In the genomic region with DNA sequence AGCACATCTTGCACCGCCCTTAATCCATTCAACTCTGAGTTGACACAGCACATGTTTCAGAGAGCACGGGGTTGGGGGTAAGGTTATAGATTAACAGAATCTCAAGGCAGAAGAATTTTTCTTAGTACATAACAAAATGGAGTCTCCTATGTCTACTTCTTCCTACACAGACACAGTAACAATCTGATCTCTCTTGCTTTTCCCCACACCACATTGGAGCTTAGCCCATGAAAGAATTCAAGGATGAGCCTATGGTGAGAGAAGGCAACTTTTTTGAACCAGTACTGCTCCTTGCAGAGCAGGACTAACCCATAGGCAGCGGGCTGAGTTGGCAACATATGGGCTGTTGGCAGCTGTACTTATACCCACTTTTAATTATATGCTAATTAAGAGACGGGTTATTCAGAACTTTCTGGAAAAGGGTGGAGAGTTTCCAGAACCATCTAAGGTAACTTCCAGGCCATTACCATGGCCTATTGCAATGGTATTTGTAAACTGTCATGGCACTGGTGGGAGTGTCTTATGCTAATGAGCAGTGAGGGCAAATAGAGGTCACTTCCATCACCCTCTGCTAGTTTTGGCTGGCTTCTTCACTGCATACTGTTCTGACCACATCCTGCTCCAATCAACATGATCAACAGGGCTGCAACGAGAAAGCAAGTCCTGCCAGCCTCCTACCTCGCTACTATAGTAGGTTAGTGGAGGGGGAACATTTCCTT, we compare ENCODE assay signal across 9 cellular contexts. TPM values are rescaled to one million over a fixed set of nuclear protein-coding genes. Genes with fewer than 3 reads are reported as not detected.
DNase-seq lines count a peak whose midpoint lies in the region; ATAC-seq, FAIRE-seq and TF ChIP-seq lines count a peak whose summit lies in the region.
"Not testable (repeated sequence)": the region's sequence is repeated elsewhere in the genome, so short reads cannot be mapped to it uniquely, and the experiment has no call there.
"Had no signal": no experiment of that assay in that cellular context is flagged by ENCODE, and none has a peak within 500 bp of the region (broad histone marks: within the 10 kb centered on the region; RNA-seq: fewer than 3 reads in every experiment).

No MANE protein-coding gene starts in this region.

- H3K27me3 Mint-ChIP-seq in GM23338 (ENCODE audit: insufficient read depth, low read depth, poor library complexity); activated T-helper 2 cell treated with anti-CD3 and anti-CD28 coated beads, Interferon-gamma antibody, Interleukin-2, Interleukin-4, amounts not matched to agents 10 μg/mL and 5 μg/mL and 100 μg/mL, durations not matched to agents 14 hours and 24 hours and 36 hours (ENCODE audit: low read depth): not testable (repeated sequence)

- peak overlapping the region; percentile 50; the same call in 2 of the 3 replicates for H3K4me3 Mint-ChIP-seq in GM23338
- peak overlapping the region; percentile 23 for H3K4me3 Mint-ChIP-seq in activated T-helper 2 cell treated with anti-CD3 and anti-CD28 coated beads, Interferon-gamma antibody, Interleukin-2, Interleukin-4, amounts not matched to agents 10 μg/mL and 5 μg/mL and 100 μg/mL, durations not matched to agents 14 hours and 24 hours and 36 hours (ENCODE audit: low read depth)

- not testable (repeated sequence) for H3K4me3 ChIP-seq in GM23338; SJSA1; mesendoderm (ENCODE audit: low read length)

- peaks cover 13% of the 10 kb centered on the region; the same call in 2 of the 3 replicates for H3K9me3 Mint-ChIP-seq in GM23338
- not testable (repeated sequence) for H3K9me3 Mint-ChIP-seq in activated T-helper 2 cell treated with anti-CD3 and anti-CD28 coated beads, Interferon-gamma antibody, Interleukin-2, Interleukin-4, amounts not matched to agents 10 μg/mL and 5 μg/mL and 100 μg/mL, durations not matched to agents 14 hours and 24 hours and 36 hours

- peak overlapping the region; percentile 48 for H3K4ac ChIP-seq in mesendoderm (ENCODE audit: low read depth, low read length)

- in situ Hi-C loops in GM13976 (cut with MboI; ENCODE audit: low sequenced_read_pairs, unreplicated experiment) = not testable (repeated sequence)

- not testable (repeated sequence) for H3K36me3 ChIP-seq in GM23338 (ENCODE audit: insufficient read depth); SJSA1; mesendoderm (ENCODE audit: control insufficient read depth, insufficient read depth, low read length)

- H2BK15ac ChIP-seq in mesendoderm (replicated peaks; ENCODE audit: low read depth) = not testable (repeated sequence)

- H4K8ac ChIP-seq in mesendoderm (ENCODE audit: low read depth, low read length) = not testable (repeated sequence)

- H4K5ac ChIP-seq in mesendoderm (ENCODE audit: low read length) = not testable (repeated sequence)

- H3K18ac ChIP-seq in mesendoderm (ENCODE audit: low read length) = peak overlapping the region; percentile 21

- H3K79me1 ChIP-seq in mesendoderm (ENCODE audit: low read length) = not testable (repeated sequence)

- H3K4me1 ChIP-seq in GM23338 (ENCODE audit: insufficient read depth) = peaks cover 40% of the 10 kb centered on the region
- H3K4me1 ChIP-seq in SJSA1 (replicated peaks) = peaks cover 30% of the 10 kb centered on the region
- H3K4me1 ChIP-seq in mesendoderm (ENCODE audit: control insufficient read depth, low read depth, low read length) = peaks cover 10% of the 10 kb centered on the region

- H2AK5ac ChIP-seq in mesendoderm (ENCODE audit: low read length) = not testable (repeated sequence)

- DNase-seq in GM13976 (ENCODE audit: low spot score) = peak; percentile 12
- peak; percentile 91 for DNase-seq in GM23338 (ENCODE audit: low spot score)
- peak; percentile 50 for DNase-seq in HS-5 (ENCODE audit: low read depth)
- peak; percentile 59 to 78 for DNase-seq in SJSA1 (ENCODE audit: low read depth in 1 of 2, low spot score in 2 of 2)
- peak; percentile 70 for DNase-seq in activated T-helper 2 cell treated with anti-CD3 and anti-CD28 coated beads, Interferon-gamma antibody, Interleukin-2, Interleukin-4, amounts not matched to agents 10 μg/mL and 5 μg/mL and 100 μg/mL, durations not matched to agents 14 hours and 24 hours and 36 hours (ENCODE audit: low spot score)
- DNase-seq in mesendoderm = peak; percentile 96
- peak; percentile 44 for DNase-seq in urothelium cell line (ENCODE audit: low spot score)

- H2AFZ ChIP-seq in GM23338 = not testable (repeated sequence)

- H3K9me2 ChIP-seq in GM23338 (ENCODE audit: insufficient read depth) = not testable (repeated sequence)

- not testable (repeated sequence) for TF ChIP-seq CTCF in GM13976 (IDR thresholded peaks at IDR 0.05; ENCODE audit: borderline replicate concordance, control extremely low read depth, extremely low read depth, insufficient read depth, missing control alignments); GM23338 (conservative IDR thresholded peaks at IDR 0.05; ENCODE audit: low read depth in 2 of 2)

- H3K9me3 ChIP-seq in SJSA1 (replicated peaks) = not testable (repeated sequence)

- FAIRE-seq in urothelium cell line (lab: Jason Lieb, UNC) = not testable (repeated sequence)

- ATAC-seq in GM23338 = peak; percentile 82
- peak; percentile 94 for ATAC-seq in esophagus mucosa

- H3K27me3 ChIP-seq in GM23338 (ENCODE audit: insufficient read depth); SJSA1 (replicated peaks); mesendoderm (ENCODE audit: insufficient read depth, low read length, poor library complexity): not testable (repeated sequence)

- H4K20me1 ChIP-seq in GM23338 (replicated peaks; ENCODE audit: insufficient read depth) = not testable (repeated sequence)

- H3K27ac ChIP-seq in GM23338 (ENCODE audit: low read depth) (peak overlapping the region; percentile 99), SJSA1 (peak overlapping the region; percentile 17), mesendoderm (ENCODE audit: low read depth, low read length) (peak overlapping the region; percentile 48)

- intact Hi-C loops in activated T-helper 2 cell treated with anti-CD3 and anti-CD28 coated beads, Interferon-gamma antibody, Interleukin-2, Interleukin-4, amounts not matched to agents 10 μg/mL and 5 μg/mL and 100 μg/mL, durations not matched to agents 14 hours and 24 hours and 36 hours (cut with micrococcal nuclease) = loop anchor here (1.0 to 10.0 kb wide), 3 partner anchors 22 to 104 kb away; no protein-coding TSS in a partner anchor

- peak overlapping the region; percentile 60 for H2BK5ac ChIP-seq in mesendoderm (ENCODE audit: low read length)

- H3K36me3 Mint-ChIP-seq in GM23338 (ENCODE audit: low read depth) = peaks cover 11% of the 10 kb centered on the region
- not testable (repeated sequence) for H3K36me3 Mint-ChIP-seq in activated T-helper 2 cell treated with anti-CD3 and anti-CD28 coated beads, Interferon-gamma antibody, Interleukin-2, Interleukin-4, amounts not matched to agents 10 μg/mL and 5 μg/mL and 100 μg/mL, durations not matched to agents 14 hours and 24 hours and 36 hours (ENCODE audit: low read depth)

- not testable (repeated sequence) for H3K9ac ChIP-seq in mesendoderm (ENCODE audit: low read length)

- H3F3A ChIP-seq in GM23338 (replicated peaks; ENCODE audit: low read depth) = peaks cover 21% of the 10 kb centered on the region

- H3K79me2 ChIP-seq in GM23338 (replicated peaks; ENCODE audit: insufficient read depth); mesendoderm (ENCODE audit: control insufficient read depth, insufficient read depth, low read length): not testable (repeated sequence)

- H2BK120ac ChIP-seq in mesendoderm (ENCODE audit: low read depth, low read length) = peak overlapping the region; percentile 8

- H3K56ac ChIP-seq in mesendoderm (ENCODE audit: low read length) = peak overlapping the region; percentile 69

- peak overlapping the region; percentile 29 for H3K4me2 ChIP-seq in GM23338
- H3K4me2 ChIP-seq in mesendoderm (ENCODE audit: low read length) = not testable (repeated sequence)

- peak overlapping the region; percentile 93; the same call in 1 of the 2 replicates for H3K27ac Mint-ChIP-seq in GM23338
- H3K27ac Mint-ChIP-seq in activated T-helper 2 cell treated with anti-CD3 and anti-CD28 coated beads, Interferon-gamma antibody, Interleukin-2, Interleukin-4, amounts not matched to agents 10 μg/mL and 5 μg/mL and 100 μg/mL, durations not matched to agents 14 hours and 24 hours and 36 hours = peak overlapping the region; percentile 69

- peaks cover 55% of the 10 kb centered on the region for H3K4me1 Mint-ChIP-seq in GM23338
- peaks cover 62% of the 10 kb centered on the region for H3K4me1 Mint-ChIP-seq in activated T-helper 2 cell treated with anti-CD3 and anti-CD28 coated beads, Interferon-gamma antibody, Interleukin-2, Interleukin-4, amounts not matched to agents 10 μg/mL and 5 μg/mL and 100 μg/mL, durations not matched to agents 14 hours and 24 hours and 36 hours (ENCODE audit: low read depth)

- WGBS in mesendoderm (ENCODE audit: extremely low coverage, insufficient coverage, low lambda C conversion rate) = no CpG with 5 or more reads among the region's 6 CpGs

- not testable (repeated sequence) for H3K23ac ChIP-seq in mesendoderm (ENCODE audit: low read length)

RNA-seq across cellular contexts. Expression of gene PLAAT4, which starts 5.4 kb away (rescaled TPM):
- 0.69 and 3.3 TPM in 2 replicates for total RNA-seq in GM23338 (2014; rRNA removed; shearing (Covaris generic))
- 4.6 and 5.0 TPM in 2 replicates for polyA plus RNA-seq in GM23338 (2016; fragmentation: Nextera tagmentation; extraction: Ambion mirVana)
- total RNA-seq in SJSA1 (2014; rRNA removed; shearing (Covaris generic)) = 32.1 and 37.3 TPM in 2 replicates
- total RNA-seq in activated T-helper 2 cell treated with anti-CD3 and anti-CD28 coated beads, Interferon-gamma antibody, Interleukin-2, Interleukin-4, amounts not matched to agents 10 μg/mL and 5 μg/mL and 100 μg/mL, durations not matched to agents 14 hours and 24 hours and 36 hours = 41.4 and 45.7 TPM in 2 replicates
- total RNA-seq in esophagus mucosa = 5.5 TPM
- polyA plus RNA-seq in mesendoderm (2013, experiment 1 of 2) = 0.39 TPM
- polyA plus RNA-seq in mesendoderm (2013, experiment 2 of 2) = 0.38 TPM

RNA-seq across cellular contexts. Expression of gene LGALS12, which starts 25.3 kb away (rescaled TPM):
- 0.62 and 0.94 TPM in 2 replicates for total RNA-seq in GM23338 (2014; rRNA removed; shearing (Covaris generic))
- polyA plus RNA-seq in GM23338 (2016; fragmentation: Nextera tagmentation; extraction: Ambion mirVana) = 0.57 and 1.2 TPM in 2 replicates
- 0.25 and 0.39 TPM in 2 replicates for total RNA-seq in SJSA1 (2014; rRNA removed; shearing (Covaris generic))
- 1.1 and 1.4 TPM in 2 replicates for total RNA-seq in activated T-helper 2 cell treated with anti-CD3 and anti-CD28 coated beads, Interferon-gamma antibody, Interleukin-2, Interleukin-4, amounts not matched to agents 10 μg/mL and 5 μg/mL and 100 μg/mL, durations not matched to agents 14 hours and 24 hours and 36 hours
- total RNA-seq in esophagus mucosa = not detected
- 2.7 TPM for polyA plus RNA-seq in mesendoderm (2013, experiment 1 of 2)
- polyA plus RNA-seq in mesendoderm (2013, experiment 2 of 2) = 2.6 TPM

RNA-seq across cellular contexts. Expression of gene PLAAT2, which starts 31.9 kb away (rescaled TPM):
- total RNA-seq in GM23338 (2014; rRNA removed; shearing (Covaris generic)) = 0.66 TPM in 1 of 2 replicates, not detected in the other
- polyA plus RNA-seq in GM23338 (2016; fragmentation: Nextera tagmentation; extraction: Ambion mirVana) = 0.42 and 0.78 TPM in 2 replicates
- 0.39 TPM in 1 of 2 replicates, not detected in the other for total RNA-seq in SJSA1 (2014; rRNA removed; shearing (Covaris generic))
- total RNA-seq in activated T-helper 2 cell treated with anti-CD3 and anti-CD28 coated beads, Interferon-gamma antibody, Interleukin-2, Interleukin-4, amounts not matched to agents 10 μg/mL and 5 μg/mL and 100 μg/mL, durations not matched to agents 14 hours and 24 hours and 36 hours = not detected in 2 replicates
- total RNA-seq in esophagus mucosa = 0.84 TPM
- polyA plus RNA-seq in mesendoderm (2013, experiment 1 of 2) = 0.11 TPM
- polyA plus RNA-seq in mesendoderm (2013, experiment 2 of 2) = 0.08 TPM
- total RNA-seq: psoas muscle had no signal

RNA-seq across cellular contexts. Expression of gene PLAAT5, which starts 40.3 kb away (rescaled TPM):
- total RNA-seq in GM23338 (2014; rRNA removed; shearing (Covaris generic)) = 10.4 and 11.6 TPM in 2 replicates
- 7.5 and 7.7 TPM in 2 replicates for polyA plus RNA-seq in GM23338 (2016; fragmentation: Nextera tagmentation; extraction: Ambion mirVana)
- total RNA-seq in SJSA1 (2014; rRNA removed; shearing (Covaris generic)) = 0.24 TPM in 1 of 2 replicates, not detected in the other
- total RNA-seq in activated T-helper 2 cell treated with anti-CD3 and anti-CD28 coated beads, Interferon-gamma antibody, Interleukin-2, Interleukin-4, amounts not matched to agents 10 μg/mL and 5 μg/mL and 100 μg/mL, durations not matched to agents 14 hours and 24 hours and 36 hours = 0.64 and 0.80 TPM in 2 replicates
- 0.16 TPM for total RNA-seq in esophagus mucosa
- polyA plus RNA-seq in mesendoderm (2013, experiment 1 of 2) = 5.4 TPM
- 5.7 TPM for polyA plus RNA-seq in mesendoderm (2013, experiment 2 of 2)

Comparison
In these comparisons a context has a peak if more than half of its experiments do, and no peak if none do; other contexts are left out.
1. DNase-seq: peak in every context shown above with its lines; median percentile 96 in mesendoderm; 91 in GM23338; 70 in activated T-helper 2 cell treated with anti-CD3 and anti-CD28 coated beads, Interferon-gamma antibody, Interleukin-2, Interleukin-4, amounts not matched to agents 10 μg/mL and 5 μg/mL and 100 μg/mL, durations not matched to agents 14 hours and 24 hours and 36 hours; 68 in SJSA1; 50 in HS-5; 44 in urothelium cell line; 12 in GM13976.
2. H3K27ac ChIP-seq: peak in every context shown above with its lines; median percentile 99 in GM23338; 48 in mesendoderm; 17 in SJSA1.